ENCODE assay signal across 16 cellular contexts in genomic region chr11:4041731-4042391, GRCh38.
"Had no signal": no experiment of that assay in that cellular context is flagged by ENCODE, and none has a peak within 500 bp of the region (broad histone marks: within the 10 kb centered on the region; RNA-seq: fewer than 3 reads in every experiment).

No MANE protein-coding gene starts in this region.

- H3K4me3 Mint-ChIP-seq: activated CD4-positive, alpha-beta T cell treated with anti-CD3 and anti-CD28 coated beads for 36 hours; activated CD8-positive, alpha-beta T cell treated with anti-CD3 and anti-CD28 coated beads for 36 hours; activated T-helper 1 cell treated with anti-CD3 and anti-CD28 coated beads, Interleukin-12 subunit alpha, Interleukin-12 subunit beta, Interleukin-2, Interleukin-4 antibody, amounts not matched to agents 30 ng/mL and 10 ng/mL and 1 ng/mL, durations not matched to agents 14 hours and 24 hours and 36 hours; brain; neural crest cell; T-helper 2 cell treated with Interferon-gamma antibody and Interleukin-4, amounts not matched to agents 5 μg/mL and 100 μg/mL, for 36 hours had no signal

- H3K27ac Mint-ChIP-seq: activated CD4-positive, alpha-beta T cell treated with anti-CD3 and anti-CD28 coated beads for 36 hours; activated CD8-positive, alpha-beta T cell treated with anti-CD3 and anti-CD28 coated beads for 36 hours; activated T-helper 1 cell treated with anti-CD3 and anti-CD28 coated beads, Interleukin-12 subunit alpha, Interleukin-12 subunit beta, Interleukin-2, Interleukin-4 antibody, amounts not matched to agents 30 ng/mL and 10 ng/mL and 1 ng/mL, durations not matched to agents 14 hours and 24 hours and 36 hours; brain; T-helper 2 cell treated with Interferon-gamma antibody and Interleukin-4, amounts not matched to agents 5 μg/mL and 100 μg/mL, for 36 hours had no signal

- H3K27me3 Mint-ChIP-seq: activated CD4-positive, alpha-beta T cell treated with anti-CD3 and anti-CD28 coated beads for 36 hours; activated CD8-positive, alpha-beta T cell treated with anti-CD3 and anti-CD28 coated beads for 36 hours had no signal

- H3K4me3 ChIP-seq: dorsolateral prefrontal cortex, heart left ventricle, mucosa of descending colon, ovary, thyroid gland, vagina had no signal

- H3K27me3 ChIP-seq: heart left ventricle, ovary, thyroid gland, vagina had no signal

- H3K36me3 ChIP-seq: heart left ventricle, ovary, thyroid gland, vagina had no signal

- ATAC-seq: activated CD4-positive, alpha-beta T cell treated with anti-CD3 and anti-CD28 coated beads for 36 hours; activated CD8-positive, alpha-beta T cell treated with anti-CD3 and anti-CD28 coated beads for 36 hours; esophagus mucosa; heart left ventricle had no signal

- H3K9me3 ChIP-seq: mucosa of descending colon, ovary, thyroid gland, vagina had no signal

- H3K9me3 Mint-ChIP-seq: activated T-helper 1 cell treated with anti-CD3 and anti-CD28 coated beads, Interleukin-12 subunit alpha, Interleukin-12 subunit beta, Interleukin-2, Interleukin-4 antibody, amounts not matched to agents 30 ng/mL and 10 ng/mL and 1 ng/mL, durations not matched to agents 14 hours and 24 hours and 36 hours; T-helper 2 cell treated with Interferon-gamma antibody and Interleukin-4, amounts not matched to agents 5 μg/mL and 100 μg/mL, for 36 hours had no signal

- H3K27ac ChIP-seq: dorsolateral prefrontal cortex, heart left ventricle, ovary, thyroid gland, vagina had no signal

- DNase-seq: activated CD4-positive, alpha-beta T cell treated with anti-CD3 and anti-CD28 coated beads for 36 hours; activated CD8-positive, alpha-beta T cell treated with anti-CD3 and anti-CD28 coated beads for 36 hours; activated naive CD4-positive, alpha-beta T cell treated with Interleukin-2 at 50 U/mL for 16 hours; dorsolateral prefrontal cortex; foreskin melanocyte; heart left ventricle; mucosa of descending colon; ovary; stimulated activated CD4-positive, alpha-beta T cell treated with anti-CD3 and anti-CD28 coated beads, Interleukin-15, amount 100 ng/mL, for 24 hours; thyroid gland had no signal
